ENCODE assay signal across 1 cellular context in the genomic region with DNA sequence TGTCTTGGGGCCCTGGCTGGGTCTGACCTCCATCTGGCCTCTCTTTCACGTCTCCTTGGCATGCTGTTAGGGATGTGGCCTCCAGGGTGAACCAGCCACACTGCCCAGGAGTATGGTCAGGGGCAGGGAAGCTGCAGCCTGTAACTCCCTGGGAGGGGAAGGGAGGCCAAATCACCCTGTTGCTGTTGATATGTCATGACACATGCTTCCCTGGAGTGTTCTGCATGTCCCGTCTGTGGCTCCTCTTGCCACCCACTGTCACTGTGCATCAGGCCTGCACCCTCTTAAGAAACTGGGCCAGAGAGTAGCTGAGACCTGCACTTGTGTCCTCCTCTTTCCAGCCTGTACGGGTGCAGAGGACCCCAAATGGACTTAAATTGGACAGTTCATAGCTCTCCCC.
TF ChIP-seq lines count a peak whose summit lies in the region.

No MANE protein-coding gene starts in this region.

TF ChIP-seq in GM23338, 12 proteins besides CTCF, POLR2A, EP300 and RAD21 (continued from another document):
- TF ChIP-seq, protein P1, sequence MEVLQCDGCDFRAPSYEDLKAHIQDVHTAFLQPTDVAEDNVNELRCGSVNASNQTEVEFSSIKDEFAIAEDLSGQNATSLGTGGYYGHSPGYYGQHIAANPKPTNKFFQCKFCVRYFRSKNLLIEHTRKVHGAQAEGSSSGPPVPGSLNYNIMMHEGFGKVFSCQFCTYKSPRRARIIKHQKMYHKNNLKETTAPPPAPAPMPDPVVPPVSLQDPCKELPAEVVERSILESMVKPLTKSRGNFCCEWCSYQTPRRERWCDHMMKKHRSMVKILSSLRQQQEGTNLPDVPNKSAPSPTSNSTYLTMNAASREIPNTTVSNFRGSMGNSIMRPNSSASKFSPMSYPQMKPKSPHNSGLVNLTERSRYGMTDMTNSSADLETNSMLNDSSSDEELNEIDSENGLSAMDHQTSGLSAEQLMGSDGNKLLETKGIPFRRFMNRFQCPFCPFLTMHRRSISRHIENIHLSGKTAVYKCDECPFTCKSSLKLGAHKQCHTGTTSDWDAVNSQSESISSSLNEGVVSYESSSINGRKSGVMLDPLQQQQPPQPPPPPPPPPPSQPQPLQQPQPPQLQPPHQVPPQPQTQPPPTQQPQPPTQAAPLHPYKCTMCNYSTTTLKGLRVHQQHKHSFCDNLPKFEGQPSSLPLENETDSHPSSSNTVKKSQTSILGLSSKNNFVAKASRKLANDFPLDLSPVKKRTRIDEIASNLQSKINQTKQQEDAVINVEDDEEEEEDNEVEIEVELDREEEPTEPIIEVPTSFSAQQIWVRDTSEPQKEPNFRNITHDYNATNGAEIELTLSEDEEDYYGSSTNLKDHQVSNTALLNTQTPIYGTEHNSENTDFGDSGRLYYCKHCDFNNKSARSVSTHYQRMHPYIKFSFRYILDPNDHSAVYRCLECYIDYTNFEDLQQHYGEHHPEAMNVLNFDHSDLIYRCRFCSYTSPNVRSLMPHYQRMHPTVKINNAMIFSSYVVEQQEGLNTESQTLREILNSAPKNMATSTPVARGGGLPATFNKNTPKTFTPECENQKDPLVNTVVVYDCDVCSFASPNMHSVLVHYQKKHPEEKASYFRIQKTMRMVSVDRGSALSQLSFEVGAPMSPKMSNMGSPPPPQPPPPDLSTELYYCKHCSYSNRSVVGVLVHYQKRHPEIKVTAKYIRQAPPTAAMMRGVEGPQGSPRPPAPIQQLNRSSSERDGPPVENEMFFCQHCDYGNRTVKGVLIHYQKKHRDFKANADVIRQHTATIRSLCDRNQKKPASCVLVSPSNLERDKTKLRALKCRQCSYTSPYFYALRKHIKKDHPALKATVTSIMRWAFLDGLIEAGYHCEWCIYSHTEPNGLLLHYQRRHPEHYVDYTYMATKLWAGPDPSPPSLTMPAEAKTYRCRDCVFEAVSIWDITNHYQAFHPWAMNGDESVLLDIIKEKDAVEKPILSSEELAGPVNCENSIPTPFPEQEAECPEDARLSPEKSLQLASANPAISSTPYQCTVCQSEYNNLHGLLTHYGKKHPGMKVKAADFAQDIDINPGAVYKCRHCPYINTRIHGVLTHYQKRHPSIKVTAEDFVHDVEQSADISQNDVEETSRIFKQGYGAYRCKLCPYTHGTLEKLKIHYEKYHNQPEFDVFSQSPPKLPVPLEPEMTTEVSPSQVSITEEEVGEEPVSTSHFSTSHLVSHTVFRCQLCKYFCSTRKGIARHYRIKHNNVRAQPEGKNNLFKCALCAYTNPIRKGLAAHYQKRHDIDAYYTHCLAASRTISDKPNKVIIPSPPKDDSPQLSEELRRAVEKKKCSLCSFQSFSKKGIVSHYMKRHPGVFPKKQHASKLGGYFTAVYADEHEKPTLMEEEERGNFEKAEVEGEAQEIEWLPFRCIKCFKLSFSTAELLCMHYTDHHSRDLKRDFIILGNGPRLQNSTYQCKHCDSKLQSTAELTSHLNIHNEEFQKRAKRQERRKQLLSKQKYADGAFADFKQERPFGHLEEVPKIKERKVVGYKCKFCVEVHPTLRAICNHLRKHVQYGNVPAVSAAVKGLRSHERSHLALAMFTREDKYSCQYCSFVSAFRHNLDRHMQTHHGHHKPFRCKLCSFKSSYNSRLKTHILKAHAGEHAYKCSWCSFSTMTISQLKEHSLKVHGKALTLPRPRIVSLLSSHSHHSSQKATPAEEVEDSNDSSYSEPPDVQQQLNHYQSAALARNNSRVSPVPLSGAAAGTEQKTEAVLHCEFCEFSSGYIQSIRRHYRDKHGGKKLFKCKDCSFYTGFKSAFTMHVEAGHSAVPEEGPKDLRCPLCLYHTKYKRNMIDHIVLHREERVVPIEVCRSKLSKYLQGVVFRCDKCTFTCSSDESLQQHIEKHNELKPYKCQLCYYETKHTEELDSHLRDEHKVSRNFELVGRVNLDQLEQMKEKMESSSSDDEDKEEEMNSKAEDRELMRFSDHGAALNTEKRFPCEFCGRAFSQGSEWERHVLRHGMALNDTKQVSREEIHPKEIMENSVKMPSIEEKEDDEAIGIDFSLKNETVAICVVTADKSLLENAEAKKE (CRISPR knock-in tag; IDR thresholded peaks at IDR 0.05), result no peak
- no peak for TF ChIP-seq STAT1 (IDR thresholded peaks at IDR 0.05; ENCODE audit: unreplicated experiment)
- TF ChIP-seq JUNB (IDR thresholded peaks at IDR 0.05; ENCODE audit: unreplicated experiment), result no peak
- no peak for TF ChIP-seq ZNF331 (CRISPR knock-in tag; IDR thresholded peaks at IDR 0.05; ENCODE audit: low read depth)
- no peak for TF ChIP-seq POLR2AphosphoS5 (IDR thresholded peaks at IDR 0.05; ENCODE audit: low read depth)
- no peak for TF ChIP-seq EZH2phosphoT487 (IDR thresholded peaks at IDR 0.05; ENCODE audit: unreplicated experiment)
